In the genomic region with DNA sequence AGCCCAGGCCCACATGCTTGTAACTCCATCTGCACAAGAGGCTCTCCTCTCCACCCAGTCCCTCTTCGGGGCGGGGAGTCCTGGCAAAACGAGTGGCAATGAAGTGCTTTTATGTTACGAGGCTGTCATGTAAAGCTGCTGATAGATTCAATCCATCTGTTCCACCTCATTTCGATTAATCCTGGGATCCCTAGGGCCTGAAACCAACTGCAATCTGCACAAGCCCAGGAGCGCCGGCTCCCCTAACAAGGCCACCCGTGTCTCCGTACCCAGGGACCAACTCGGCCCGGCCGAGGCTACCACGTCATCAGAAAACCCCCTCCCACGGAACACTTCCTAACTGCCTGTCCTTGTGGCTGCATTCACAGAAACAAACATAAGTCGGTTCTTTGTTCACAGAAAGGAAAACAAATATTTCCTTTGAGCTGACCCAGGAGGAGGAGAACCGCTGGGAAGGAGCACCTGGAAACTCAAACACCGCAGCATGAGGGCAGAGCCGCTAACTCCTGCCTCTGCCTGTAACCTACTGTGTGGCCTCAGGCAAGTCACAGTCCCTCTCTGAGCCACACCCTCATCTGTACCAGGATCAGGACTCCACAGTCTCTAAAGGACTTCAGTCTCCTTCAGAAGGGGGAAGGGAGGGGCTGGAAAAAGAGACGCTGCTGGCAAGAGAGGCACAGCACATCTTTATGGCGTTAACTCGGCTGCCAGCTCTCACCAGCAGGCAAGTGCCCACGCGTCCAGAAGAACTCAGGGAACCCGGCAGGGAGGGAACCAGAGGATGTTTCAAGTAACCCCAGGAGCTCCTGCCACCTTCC, we compare ENCODE assay signal across 1 cellular context.
A peak's percentile ranks its signal among the peaks of the same experiment; 100 is the strongest.
TF ChIP-seq lines count a peak whose summit lies in the region.

No MANE protein-coding gene starts in this region.

TF ChIP-seq in GM12878, 131 proteins besides CTCF, POLR2A, EP300 and RAD21 (continued from another document and continues in another):
- TF ChIP-seq, protein P1, sequence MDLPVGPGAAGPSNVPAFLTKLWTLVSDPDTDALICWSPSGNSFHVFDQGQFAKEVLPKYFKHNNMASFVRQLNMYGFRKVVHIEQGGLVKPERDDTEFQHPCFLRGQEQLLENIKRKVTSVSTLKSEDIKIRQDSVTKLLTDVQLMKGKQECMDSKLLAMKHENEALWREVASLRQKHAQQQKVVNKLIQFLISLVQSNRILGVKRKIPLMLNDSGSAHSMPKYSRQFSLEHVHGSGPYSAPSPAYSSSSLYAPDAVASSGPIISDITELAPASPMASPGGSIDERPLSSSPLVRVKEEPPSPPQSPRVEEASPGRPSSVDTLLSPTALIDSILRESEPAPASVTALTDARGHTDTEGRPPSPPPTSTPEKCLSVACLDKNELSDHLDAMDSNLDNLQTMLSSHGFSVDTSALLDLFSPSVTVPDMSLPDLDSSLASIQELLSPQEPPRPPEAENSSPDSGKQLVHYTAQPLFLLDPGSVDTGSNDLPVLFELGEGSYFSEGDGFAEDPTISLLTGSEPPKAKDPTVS (IDR thresholded peaks at IDR 0.05; ENCODE audit: low read depth, low read length) = no peak
- TF ChIP-seq RUNX3 (IDR thresholded peaks at IDR 0.05; ENCODE audit: low read length) (no peak), BRCA1 (IDR thresholded peaks at IDR 0.05; ENCODE audit: low read depth, low read length) (no peak), POLR2AphosphoS2 (IDR thresholded peaks at IDR 0.05; ENCODE audit: low read depth, low read length) (no peak), EED (IDR thresholded peaks at IDR 0.05; ENCODE audit: low read depth) (peak; percentile 57), MTA2 (IDR thresholded peaks at IDR 0.05; ENCODE audit: low read depth) (no peak; the same call in 1 of the 2 replicates), SUPT20H (IDR thresholded peaks at IDR 0.05; ENCODE audit: borderline replicate concordance, control insufficient read depth, low read depth, low read length) (no peak), JUND (IDR thresholded peaks at IDR 0.05; ENCODE audit: low read depth, low read length) (no peak), ZSCAN29 (IDR thresholded peaks at IDR 0.05) (no peak), YY1 (IDR thresholded peaks at IDR 0.05; ENCODE audit: low read depth, low read length) (no peak), TCF7 (IDR thresholded peaks at IDR 0.05; ENCODE audit: borderline replicate concordance) (no peak), KDM1A (IDR thresholded peaks at IDR 0.05; ENCODE audit: borderline replicate concordance) (no peak), ZBED1 (IDR thresholded peaks at IDR 0.05; ENCODE audit: borderline replicate concordance) (no peak), KLF5 (IDR thresholded peaks at IDR 0.05; ENCODE audit: partially characterized antibody) (no peak), GABPA (IDR thresholded peaks at IDR 0.05; ENCODE audit: low read depth) (no peak), RFX5 (IDR thresholded peaks at IDR 0.05; ENCODE audit: low read depth, low read length) (no peak), IKZF1 (conservative IDR thresholded peaks at IDR 0.05) (peak; percentile 89), CREM (IDR thresholded peaks at IDR 0.05; ENCODE audit: low read depth) (peak; percentile 69), ZNF24 (IDR thresholded peaks at IDR 0.05) (no peak), NR2C2 (IDR thresholded peaks at IDR 0.05; ENCODE audit: borderline replicate concordance, control insufficient read depth, insufficient read length, low read depth) (no peak), KAT2A (conservative IDR thresholded peaks at IDR 0.05; ENCODE audit: control insufficient read depth, low read depth, low read length) (no peak), CREB1 (IDR thresholded peaks at IDR 0.05; ENCODE audit: low read depth) (no peak), ZNF274 (IDR thresholded peaks at IDR 0.05; ENCODE audit: insufficient read depth, insufficient read length) (no peak), SRF (IDR thresholded peaks at IDR 0.05; ENCODE audit: low read depth in 2 of 2, low read length in 2 of 2) (no peak), SUZ12 (IDR thresholded peaks at IDR 0.05; ENCODE audit: unreplicated experiment) (no peak), TARDBP (IDR thresholded peaks at IDR 0.05; ENCODE audit: borderline replicate concordance) (no peak), PAX5 (IDR thresholded peaks at IDR 0.05; ENCODE audit: borderline replicate concordance, low read depth, low read length) (0 out of 2 replicates have a peak, but pooled peaks have one; percentile 53), SMARCA5 (IDR thresholded peaks at IDR 0.05) (peak; percentile 74; the same call in 1 of the 2 replicates), SPI1 (IDR thresholded peaks at IDR 0.05; ENCODE audit: borderline replicate concordance, insufficient read depth, low read depth, low read length) (peak; percentile 35; the same call in 1 of the 2 replicates), TCF3 (IDR thresholded peaks at IDR 0.05; ENCODE audit: borderline replicate concordance, insufficient read depth, low read depth, low read length) (no peak), ZNF217 (IDR thresholded peaks at IDR 0.05) (0 out of 2 replicates have a peak, but pooled peaks have one; percentile 49), NFIC (IDR thresholded peaks at IDR 0.05; ENCODE audit: low read depth, low read length) (no peak), TBL1XR1 (IDR thresholded peaks at IDR 0.05; ENCODE audit: low read depth, low read length) (no peak), NBN (IDR thresholded peaks at IDR 0.05) (no peak), IKZF2 (IDR thresholded peaks at IDR 0.05) (peak; percentile 55 to 71; a peak in 3 of 4 replicates), HDAC2 (IDR thresholded peaks at IDR 0.05) (no peak), EGR1 (IDR thresholded peaks at IDR 0.05; ENCODE audit: borderline replicate concordance in 1 of 2, low read depth in 2 of 2, low read length in 2 of 2) (peak in 1 of 2 experiments; percentile 43; a peak in 1 of 3 replicates)
- TF ChIP-seq, protein P2, sequence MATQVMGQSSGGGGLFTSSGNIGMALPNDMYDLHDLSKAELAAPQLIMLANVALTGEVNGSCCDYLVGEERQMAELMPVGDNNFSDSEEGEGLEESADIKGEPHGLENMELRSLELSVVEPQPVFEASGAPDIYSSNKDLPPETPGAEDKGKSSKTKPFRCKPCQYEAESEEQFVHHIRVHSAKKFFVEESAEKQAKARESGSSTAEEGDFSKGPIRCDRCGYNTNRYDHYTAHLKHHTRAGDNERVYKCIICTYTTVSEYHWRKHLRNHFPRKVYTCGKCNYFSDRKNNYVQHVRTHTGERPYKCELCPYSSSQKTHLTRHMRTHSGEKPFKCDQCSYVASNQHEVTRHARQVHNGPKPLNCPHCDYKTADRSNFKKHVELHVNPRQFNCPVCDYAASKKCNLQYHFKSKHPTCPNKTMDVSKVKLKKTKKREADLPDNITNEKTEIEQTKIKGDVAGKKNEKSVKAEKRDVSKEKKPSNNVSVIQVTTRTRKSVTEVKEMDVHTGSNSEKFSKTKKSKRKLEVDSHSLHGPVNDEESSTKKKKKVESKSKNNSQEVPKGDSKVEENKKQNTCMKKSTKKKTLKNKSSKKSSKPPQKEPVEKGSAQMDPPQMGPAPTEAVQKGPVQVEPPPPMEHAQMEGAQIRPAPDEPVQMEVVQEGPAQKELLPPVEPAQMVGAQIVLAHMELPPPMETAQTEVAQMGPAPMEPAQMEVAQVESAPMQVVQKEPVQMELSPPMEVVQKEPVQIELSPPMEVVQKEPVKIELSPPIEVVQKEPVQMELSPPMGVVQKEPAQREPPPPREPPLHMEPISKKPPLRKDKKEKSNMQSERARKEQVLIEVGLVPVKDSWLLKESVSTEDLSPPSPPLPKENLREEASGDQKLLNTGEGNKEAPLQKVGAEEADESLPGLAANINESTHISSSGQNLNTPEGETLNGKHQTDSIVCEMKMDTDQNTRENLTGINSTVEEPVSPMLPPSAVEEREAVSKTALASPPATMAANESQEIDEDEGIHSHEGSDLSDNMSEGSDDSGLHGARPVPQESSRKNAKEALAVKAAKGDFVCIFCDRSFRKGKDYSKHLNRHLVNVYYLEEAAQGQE (IDR thresholded peaks at IDR 0.05; ENCODE audit: low read depth, low read length) = no peak
- TF ChIP-seq, protein P3, sequence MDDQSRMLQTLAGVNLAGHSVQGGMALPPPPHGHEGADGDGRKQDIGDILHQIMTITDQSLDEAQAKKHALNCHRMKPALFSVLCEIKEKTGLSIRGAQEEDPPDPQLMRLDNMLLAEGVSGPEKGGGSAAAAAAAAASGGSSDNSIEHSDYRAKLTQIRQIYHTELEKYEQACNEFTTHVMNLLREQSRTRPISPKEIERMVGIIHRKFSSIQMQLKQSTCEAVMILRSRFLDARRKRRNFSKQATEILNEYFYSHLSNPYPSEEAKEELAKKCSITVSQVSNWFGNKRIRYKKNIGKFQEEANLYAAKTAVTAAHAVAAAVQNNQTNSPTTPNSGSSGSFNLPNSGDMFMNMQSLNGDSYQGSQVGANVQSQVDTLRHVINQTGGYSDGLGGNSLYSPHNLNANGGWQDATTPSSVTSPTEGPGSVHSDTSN (IDR thresholded peaks at IDR 0.05; ENCODE audit: insufficient replicate concordance, low read depth, low read length) = no peak
- TF ChIP-seq, protein P4, sequence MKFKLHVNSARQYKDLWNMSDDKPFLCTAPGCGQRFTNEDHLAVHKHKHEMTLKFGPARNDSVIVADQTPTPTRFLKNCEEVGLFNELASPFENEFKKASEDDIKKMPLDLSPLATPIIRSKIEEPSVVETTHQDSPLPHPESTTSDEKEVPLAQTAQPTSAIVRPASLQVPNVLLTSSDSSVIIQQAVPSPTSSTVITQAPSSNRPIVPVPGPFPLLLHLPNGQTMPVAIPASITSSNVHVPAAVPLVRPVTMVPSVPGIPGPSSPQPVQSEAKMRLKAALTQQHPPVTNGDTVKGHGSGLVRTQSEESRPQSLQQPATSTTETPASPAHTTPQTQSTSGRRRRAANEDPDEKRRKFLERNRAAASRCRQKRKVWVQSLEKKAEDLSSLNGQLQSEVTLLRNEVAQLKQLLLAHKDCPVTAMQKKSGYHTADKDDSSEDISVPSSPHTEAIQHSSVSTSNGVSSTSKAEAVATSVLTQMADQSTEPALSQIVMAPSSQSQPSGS (IDR thresholded peaks at IDR 0.05; ENCODE audit: low read length) = no peak
- TF ChIP-seq, protein P5, sequence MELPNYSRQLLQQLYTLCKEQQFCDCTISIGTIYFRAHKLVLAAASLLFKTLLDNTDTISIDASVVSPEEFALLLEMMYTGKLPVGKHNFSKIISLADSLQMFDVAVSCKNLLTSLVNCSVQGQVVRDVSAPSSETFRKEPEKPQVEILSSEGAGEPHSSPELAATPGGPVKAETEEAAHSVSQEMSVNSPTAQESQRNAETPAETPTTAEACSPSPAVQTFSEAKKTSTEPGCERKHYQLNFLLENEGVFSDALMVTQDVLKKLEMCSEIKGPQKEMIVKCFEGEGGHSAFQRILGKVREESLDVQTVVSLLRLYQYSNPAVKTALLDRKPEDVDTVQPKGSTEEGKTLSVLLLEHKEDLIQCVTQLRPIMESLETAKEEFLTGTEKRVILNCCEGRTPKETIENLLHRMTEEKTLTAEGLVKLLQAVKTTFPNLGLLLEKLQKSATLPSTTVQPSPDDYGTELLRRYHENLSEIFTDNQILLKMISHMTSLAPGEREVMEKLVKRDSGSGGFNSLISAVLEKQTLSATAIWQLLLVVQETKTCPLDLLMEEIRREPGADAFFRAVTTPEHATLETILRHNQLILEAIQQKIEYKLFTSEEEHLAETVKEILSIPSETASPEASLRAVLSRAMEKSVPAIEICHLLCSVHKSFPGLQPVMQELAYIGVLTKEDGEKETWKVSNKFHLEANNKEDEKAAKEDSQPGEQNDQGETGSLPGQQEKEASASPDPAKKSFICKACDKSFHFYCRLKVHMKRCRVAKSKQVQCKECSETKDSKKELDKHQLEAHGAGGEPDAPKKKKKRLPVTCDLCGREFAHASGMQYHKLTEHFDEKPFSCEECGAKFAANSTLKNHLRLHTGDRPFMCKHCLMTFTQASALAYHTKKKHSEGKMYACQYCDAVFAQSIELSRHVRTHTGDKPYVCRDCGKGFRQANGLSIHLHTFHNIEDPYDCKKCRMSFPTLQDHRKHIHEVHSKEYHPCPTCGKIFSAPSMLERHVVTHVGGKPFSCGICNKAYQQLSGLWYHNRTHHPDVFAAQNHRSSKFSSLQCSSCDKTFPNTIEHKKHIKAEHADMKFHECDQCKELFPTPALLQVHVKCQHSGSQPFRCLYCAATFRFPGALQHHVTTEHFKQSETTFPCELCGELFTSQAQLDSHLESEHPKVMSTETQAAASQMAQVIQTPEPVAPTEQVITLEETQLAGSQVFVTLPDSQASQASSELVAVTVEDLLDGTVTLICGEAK (IDR thresholded peaks at IDR 0.05; ENCODE audit: borderline replicate concordance) = no peak
- TF ChIP-seq, protein P6, sequence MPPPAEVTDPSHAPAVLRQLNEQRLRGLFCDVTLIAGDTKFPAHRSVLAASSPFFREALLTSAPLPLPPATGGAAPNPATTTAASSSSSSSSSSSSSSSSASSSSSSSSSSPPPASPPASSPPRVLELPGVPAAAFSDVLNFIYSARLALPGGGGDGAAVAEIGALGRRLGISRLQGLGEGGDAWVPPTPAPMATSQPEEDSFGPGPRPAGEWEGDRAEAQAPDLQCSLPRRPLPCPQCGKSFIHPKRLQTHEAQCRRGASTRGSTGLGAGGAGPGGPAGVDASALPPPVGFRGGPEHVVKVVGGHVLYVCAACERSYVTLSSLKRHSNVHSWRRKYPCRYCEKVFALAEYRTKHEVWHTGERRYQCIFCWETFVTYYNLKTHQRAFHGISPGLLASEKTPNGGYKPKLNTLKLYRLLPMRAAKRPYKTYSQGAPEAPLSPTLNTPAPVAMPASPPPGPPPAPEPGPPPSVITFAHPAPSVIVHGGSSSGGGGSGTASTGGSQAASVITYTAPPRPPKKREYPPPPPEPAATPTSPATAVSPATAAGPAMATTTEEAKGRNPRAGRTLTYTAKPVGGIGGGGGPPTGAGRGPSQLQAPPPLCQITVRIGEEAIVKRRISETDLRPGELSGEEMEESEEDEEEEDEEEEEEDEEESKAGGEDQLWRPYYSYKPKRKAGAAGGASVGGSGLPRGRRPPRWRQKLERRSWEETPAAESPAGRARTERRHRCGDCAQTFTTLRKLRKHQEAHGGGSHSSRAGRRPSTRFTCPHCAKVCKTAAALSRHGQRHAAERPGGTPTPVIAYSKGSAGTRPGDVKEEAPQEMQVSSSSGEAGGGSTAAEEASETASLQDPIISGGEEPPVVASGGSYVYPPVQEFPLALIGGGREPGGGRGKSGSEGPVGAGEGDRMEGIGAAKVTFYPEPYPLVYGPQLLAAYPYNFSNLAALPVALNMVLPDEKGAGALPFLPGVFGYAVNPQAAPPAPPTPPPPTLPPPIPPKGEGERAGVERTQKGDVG (CRISPR knock-in tag; IDR thresholded peaks at IDR 0.05) = no peak
- TF ChIP-seq, protein P7, sequence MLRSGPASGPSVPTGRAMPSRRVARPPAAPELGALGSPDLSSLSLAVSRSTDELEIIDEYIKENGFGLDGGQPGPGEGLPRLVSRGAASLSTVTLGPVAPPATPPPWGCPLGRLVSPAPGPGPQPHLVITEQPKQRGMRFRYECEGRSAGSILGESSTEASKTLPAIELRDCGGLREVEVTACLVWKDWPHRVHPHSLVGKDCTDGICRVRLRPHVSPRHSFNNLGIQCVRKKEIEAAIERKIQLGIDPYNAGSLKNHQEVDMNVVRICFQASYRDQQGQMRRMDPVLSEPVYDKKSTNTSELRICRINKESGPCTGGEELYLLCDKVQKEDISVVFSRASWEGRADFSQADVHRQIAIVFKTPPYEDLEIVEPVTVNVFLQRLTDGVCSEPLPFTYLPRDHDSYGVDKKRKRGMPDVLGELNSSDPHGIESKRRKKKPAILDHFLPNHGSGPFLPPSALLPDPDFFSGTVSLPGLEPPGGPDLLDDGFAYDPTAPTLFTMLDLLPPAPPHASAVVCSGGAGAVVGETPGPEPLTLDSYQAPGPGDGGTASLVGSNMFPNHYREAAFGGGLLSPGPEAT (IDR thresholded peaks at IDR 0.05; ENCODE audit: low read depth) = peak; percentile 72
